Comparison of ENCODE assay signal across 1 cellular context in the genomic region with DNA sequence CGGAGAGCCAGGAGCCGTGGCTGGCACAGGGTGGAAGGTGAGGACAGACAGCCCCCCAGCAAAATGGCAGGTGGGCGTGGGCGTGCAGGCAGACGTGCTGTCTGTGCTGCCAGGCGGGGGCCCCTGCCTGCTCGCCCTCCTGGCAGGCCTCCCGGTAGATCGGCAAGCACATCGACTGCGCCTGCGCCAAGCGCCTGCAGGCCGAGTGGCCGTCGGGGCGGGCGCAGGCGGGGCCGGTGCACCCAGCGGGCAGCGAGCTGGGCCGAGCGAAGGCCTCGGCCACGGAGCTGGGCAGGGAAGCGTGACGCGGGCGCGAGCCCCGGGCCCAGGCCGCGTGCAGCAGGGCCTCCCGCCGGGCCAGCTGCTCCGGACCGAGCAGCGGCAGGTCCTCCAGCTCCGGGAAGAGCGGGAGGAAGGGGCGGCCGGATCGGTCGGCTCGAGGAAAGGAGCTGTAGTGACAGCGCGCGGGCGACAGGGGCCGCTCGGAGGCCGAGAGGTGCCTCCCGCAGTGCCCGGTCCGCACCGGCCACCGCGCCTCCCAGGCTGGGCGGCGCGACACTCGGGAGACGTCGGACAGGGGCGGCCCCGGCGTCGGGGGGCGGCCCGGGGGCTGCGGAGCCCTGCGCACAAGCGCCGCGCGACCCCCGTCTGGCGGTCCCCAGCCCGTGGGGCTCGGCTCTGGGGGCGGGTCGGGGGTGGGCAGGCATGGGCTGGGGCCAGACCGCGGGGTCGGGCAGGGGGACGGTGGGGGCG.
A peak's percentile ranks its signal among the peaks of the same experiment; 100 is the strongest.
TF ChIP-seq lines count a peak whose summit lies in the region.

No MANE protein-coding gene starts in this region.

TF ChIP-seq in HEK293, 187 proteins besides CTCF, POLR2A, EP300 and RAD21 (continued from another document):
- TF ChIP-seq, protein P1, sequence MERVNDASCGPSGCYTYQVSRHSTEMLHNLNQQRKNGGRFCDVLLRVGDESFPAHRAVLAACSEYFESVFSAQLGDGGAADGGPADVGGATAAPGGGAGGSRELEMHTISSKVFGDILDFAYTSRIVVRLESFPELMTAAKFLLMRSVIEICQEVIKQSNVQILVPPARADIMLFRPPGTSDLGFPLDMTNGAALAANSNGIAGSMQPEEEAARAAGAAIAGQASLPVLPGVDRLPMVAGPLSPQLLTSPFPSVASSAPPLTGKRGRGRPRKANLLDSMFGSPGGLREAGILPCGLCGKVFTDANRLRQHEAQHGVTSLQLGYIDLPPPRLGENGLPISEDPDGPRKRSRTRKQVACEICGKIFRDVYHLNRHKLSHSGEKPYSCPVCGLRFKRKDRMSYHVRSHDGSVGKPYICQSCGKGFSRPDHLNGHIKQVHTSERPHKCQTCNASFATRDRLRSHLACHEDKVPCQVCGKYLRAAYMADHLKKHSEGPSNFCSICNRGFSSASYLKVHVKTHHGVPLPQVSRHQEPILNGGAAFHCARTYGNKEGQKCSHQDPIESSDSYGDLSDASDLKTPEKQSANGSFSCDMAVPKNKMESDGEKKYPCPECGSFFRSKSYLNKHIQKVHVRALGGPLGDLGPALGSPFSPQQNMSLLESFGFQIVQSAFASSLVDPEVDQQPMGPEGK (tag by site-specific recombination; IDR thresholded peaks at IDR 0.05): peak; percentile 86
